ENCODE assay signal across 20 cellular contexts in the genomic region with DNA sequence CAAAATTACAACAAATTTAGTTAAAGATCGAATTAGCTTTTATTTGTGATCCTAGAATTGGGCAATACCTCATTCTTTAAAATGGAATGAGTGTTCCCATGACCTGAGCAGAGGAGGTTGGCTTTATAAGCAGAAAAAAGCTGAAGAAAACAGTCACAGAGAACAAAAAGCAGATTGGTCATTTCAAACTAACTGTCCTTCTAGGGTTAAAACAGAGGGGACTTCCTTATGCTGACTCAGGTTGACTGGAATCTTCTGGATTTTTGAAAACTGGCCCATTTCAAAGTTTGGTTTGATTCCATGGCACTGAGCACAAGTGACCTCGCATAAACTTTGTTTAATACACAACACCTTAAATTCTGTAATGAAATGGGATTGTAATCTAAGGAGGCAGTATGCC. TPM values are rescaled to one million over a fixed set of nuclear protein-coding genes. Genes with fewer than 3 reads are reported as not detected.
DNase-seq lines count a peak whose midpoint lies in the region; TF ChIP-seq lines count a peak whose summit lies in the region.
"Had no signal": no experiment of that assay in that cellular context is flagged by ENCODE, and none has a peak within 500 bp of the region (broad histone marks: within the 10 kb centered on the region; RNA-seq: fewer than 3 reads in every experiment).

No MANE protein-coding gene starts in this region.

- H3K36me3 ChIP-seq in breast epithelium, result no peaks in the 10 kb centered on the region
- H3K36me3 ChIP-seq in liver (ENCODE audit: control insufficient read depth in 4 of 4, insufficient read depth in 3 of 4, low read depth in 1 of 4, low read length in 3 of 4), result no peaks in the 10 kb centered on the region
- no peaks in the 10 kb centered on the region for H3K36me3 ChIP-seq in transverse colon
- H3K36me3 ChIP-seq: HAP-1 had no signal

- POLR2A ChIA-PET in MCF 10A (lab: Yijun Ruan, JAX), result interaction anchor here (0.8 to 1.0 kb wide), 2 partner anchors 10 to 15 kb away, joined by 3 to 4 read pairs; no protein-coding TSS in a partner anchor

- H3K9ac ChIP-seq in liver (ENCODE audit: low read depth in 1 of 2, low read length in 2 of 2), result no peak overlapping the region

- in situ Hi-C loops in transverse colon (cut with MboI; ENCODE audit: low pct_ligation_motif_present in 1 of 4, low pct_unique_long_range_greater_than_20kb in 1 of 4, low sequenced_read_pairs in 3 of 4), result no loop called here

- H3K4me1 ChIP-seq in breast epithelium (no peaks in the 10 kb centered on the region), liver (ENCODE audit: control insufficient read depth in 4 of 4, insufficient read depth in 4 of 4, low read length in 3 of 4) (peaks cover 12 to 44% (median 38%) of the 10 kb centered on the region in 4 donors), transverse colon (peaks cover 0 to 24% (median 15%) of the 10 kb centered on the region in 4 donors)
- H3K4me1 ChIP-seq: HAP-1 had no signal

- 30% methylated on average over 2 of the region's 2 CpGs for WGBS in liver
- 33 to 70% methylated on average over 1 to 2 of the region's 2 CpGs for WGBS in transverse colon (ENCODE audit: low coverage in 1 of 2), 2 donors

- TF ChIP-seq CTCF in breast epithelium (IDR thresholded peaks at IDR 0.05) (no peak), MCF 10A (IDR thresholded peaks at IDR 0.05; ENCODE audit: unreplicated experiment) (no peak), liver (IDR thresholded peaks at IDR 0.05; ENCODE audit: low read depth, low read length, missing input control) (no peak), transverse colon (IDR thresholded peaks at IDR 0.05) (no peak), CD14-positive monocyte (IDR thresholded peaks at IDR 0.05) (no peak)

- H3K4me1 Mint-ChIP-seq in MCF 10A (ENCODE audit: insufficient read depth, unreplicated experiment), result no peaks in the 10 kb centered on the region
- H3K4me1 Mint-ChIP-seq in CD14-positive monocyte, result no peaks in the 10 kb centered on the region

- H3K27ac ChIP-seq in breast epithelium, result peak overlapping the region; percentile 17 to 70
- H3K27ac ChIP-seq in caudate nucleus (ENCODE audit: low read depth, low read length), result peak overlapping the region; percentile 46
- H3K27ac ChIP-seq in liver (ENCODE audit: low read depth in 1 of 2, low read length in 2 of 2), result peak overlapping the region; percentile 25 to 34
- H3K27ac ChIP-seq in transverse colon, result peak overlapping the region in 3 of 4 donors; percentile 8 to 47 (median 24)
- H3K27ac ChIP-seq: 22Rv1, epithelial cell of prostate had no signal

- no peaks in the 10 kb centered on the region for H3K9me3 Mint-ChIP-seq in MCF 10A (ENCODE audit: unreplicated experiment)
- peaks cover 0 to 4% (median 1%) of the 10 kb centered on the region in 7 donors for H3K9me3 Mint-ChIP-seq in CD14-positive monocyte
- H3K9me3 Mint-ChIP-seq: activated T-cell treated with anti-CD3 and anti-CD28 coated beads, Interleukin-2, amount 50 U/mL, for 72 hours; IgD-negative memory B cell had no signal

- intact Hi-C loops in breast epithelium (cut with DNase I; ENCODE audit: low total_unique reads) (no loop called here), MCF 10A (cut with micrococcal nuclease) (no loop called here), transverse colon (cut with DNase I; ENCODE audit: low total_unique reads) (no loop called here), CD14-positive monocyte (cut with micrococcal nuclease) (no loop called here)

- CTCF ChIA-PET in MCF 10A (lab: Yijun Ruan, JAX), result interaction anchor here (1.0 to 1.5 kb wide), 4 partner anchors 15 to 82 kb away, joined by 3 to 4 read pairs (median 3); no protein-coding TSS in a partner anchor

- no peak for TF ChIP-seq RAD21 in liver (IDR thresholded peaks at IDR 0.05)

- H3K4me3 Mint-ChIP-seq in MCF 10A (ENCODE audit: unreplicated experiment) (no peak overlapping the region), CD14-positive monocyte (no peak overlapping the region)
- H3K4me3 Mint-ChIP-seq: activated T-cell treated with anti-CD3 and anti-CD28 coated beads, Interleukin-2, amount 50 U/mL, for 72 hours; IgD-negative memory B cell; naive thymus-derived CD4-positive, alpha-beta T cell had no signal

- BruUV-seq in MCF 10A (replicated peaks; lab: Mats Ljungman, UMichigan), result no TSS peak

- H3K36me3 Mint-ChIP-seq in MCF 10A (ENCODE audit: insufficient read depth, unreplicated experiment), result no peaks in the 10 kb centered on the region
- no peaks in the 10 kb centered on the region for H3K36me3 Mint-ChIP-seq in CD14-positive monocyte
- H3K36me3 Mint-ChIP-seq: IgD-negative memory B cell; naive thymus-derived CD4-positive, alpha-beta T cell had no signal

- H3K27me3 Mint-ChIP-seq in MCF 10A (ENCODE audit: insufficient read depth, unreplicated experiment) (peaks cover 31% of the 10 kb centered on the region), CD14-positive monocyte (ENCODE audit: low read depth in 3 of 3) (peaks cover 6 to 24% (median 22%) of the 10 kb centered on the region in 3 donors)

- no peak for TF ChIP-seq POLR2A in breast epithelium (IDR thresholded peaks at IDR 0.05)
- no peak for TF ChIP-seq POLR2A in transverse colon (IDR thresholded peaks at IDR 0.05)

- H3K4me3 ChIP-seq in breast epithelium (no peak overlapping the region), liver (ENCODE audit: low read depth in 1 of 3, low read length in 3 of 3) (no peak overlapping the region), transverse colon (no peak overlapping the region)
- H3K4me3 ChIP-seq: HAP-1 had no signal

- H3K27me3 ChIP-seq in breast epithelium (no peaks in the 10 kb centered on the region), liver (ENCODE audit: control insufficient read depth in 4 of 4, insufficient read depth in 4 of 4, low read length in 3 of 4) (no peaks in the 10 kb centered on the region), transverse colon (no peaks in the 10 kb centered on the region)

- H3K27ac Mint-ChIP-seq in MCF 10A (ENCODE audit: low read depth, unreplicated experiment) (no peak overlapping the region), CD14-positive monocyte (no peak overlapping the region)
- H3K27ac Mint-ChIP-seq: activated T-cell treated with anti-CD3 and anti-CD28 coated beads, Interleukin-2, amount 50 U/mL, for 72 hours; naive thymus-derived CD4-positive, alpha-beta T cell had no signal

- DNase-seq in breast epithelium (ENCODE audit: low spot score in 2 of 2) (no peak), MCF 10A (ENCODE audit: unreplicated experiment) (no peak), caudate nucleus (lab: John Stamatoyannopoulos, UW) (no peak), transverse colon (no peak), CD14-positive monocyte (ENCODE audit: low spot score) (no peak)
- no peak for DNase-seq in activated naive CD4-positive, alpha-beta T cell (lab: John Stamatoyannopoulos, UW)
- no peak for DNase-seq in activated T-cell treated with anti-CD3 and anti-CD28 coated beads, Interleukin-2, amount 50 U/mL, for 1 hour
- DNase-seq: activated T-cell treated with anti-CD3 and anti-CD28 coated beads, Interleukin-2, amount 50 U/mL, for 72 hours; cortex of kidney; hypothalamus; left colon; naive thymus-derived CD4-positive, alpha-beta T cell; NCI-H1048; NCI-H774; posterior cingulate gyrus had no signal

- TF ChIP-seq EP300 in transverse colon (IDR thresholded peaks at IDR 0.05; ENCODE audit: low read depth), result no peak

- H3K9me3 ChIP-seq in breast epithelium (no peaks in the 10 kb centered on the region), liver (ENCODE audit: control insufficient read depth in 4 of 4, low read length in 3 of 4) (no peaks in the 10 kb centered on the region), transverse colon (no peaks in the 10 kb centered on the region)
- H3K9me3 ChIP-seq: HAP-1 had no signal

TF ChIP-seq in liver, 16 proteins besides CTCF, POLR2A, EP300 and RAD21 (continues in another document):
- TF ChIP-seq FOXA2 (IDR thresholded peaks at IDR 0.05) (no peak), GABPA (IDR thresholded peaks at IDR 0.05 in 1 of 2, conservative IDR thresholded peaks at IDR 0.05 in 1 of 2) (no peak), HNF4A (conservative IDR thresholded peaks at IDR 0.05) (peak in 1 of 2 donors; percentile 31), EGR1 (IDR thresholded peaks at IDR 0.05; ENCODE audit: low read depth in 2 of 2) (no peak), RXRA (IDR thresholded peaks at IDR 0.05) (peak; percentile 57 to 58)
- TF ChIP-seq, protein P1, sequence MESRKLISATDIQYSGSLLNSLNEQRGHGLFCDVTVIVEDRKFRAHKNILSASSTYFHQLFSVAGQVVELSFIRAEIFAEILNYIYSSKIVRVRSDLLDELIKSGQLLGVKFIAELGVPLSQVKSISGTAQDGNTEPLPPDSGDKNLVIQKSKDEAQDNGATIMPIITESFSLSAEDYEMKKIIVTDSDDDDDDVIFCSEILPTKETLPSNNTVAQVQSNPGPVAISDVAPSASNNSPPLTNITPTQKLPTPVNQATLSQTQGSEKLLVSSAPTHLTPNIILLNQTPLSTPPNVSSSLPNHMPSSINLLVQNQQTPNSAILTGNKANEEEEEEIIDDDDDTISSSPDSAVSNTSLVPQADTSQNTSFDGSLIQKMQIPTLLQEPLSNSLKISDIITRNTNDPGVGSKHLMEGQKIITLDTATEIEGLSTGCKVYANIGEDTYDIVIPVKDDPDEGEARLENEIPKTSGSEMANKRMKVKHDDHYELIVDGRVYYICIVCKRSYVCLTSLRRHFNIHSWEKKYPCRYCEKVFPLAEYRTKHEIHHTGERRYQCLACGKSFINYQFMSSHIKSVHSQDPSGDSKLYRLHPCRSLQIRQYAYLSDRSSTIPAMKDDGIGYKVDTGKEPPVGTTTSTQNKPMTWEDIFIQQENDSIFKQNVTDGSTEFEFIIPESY (IDR thresholded peaks at IDR 0.05), result peak; percentile 24
- TF ChIP-seq, protein P2, sequence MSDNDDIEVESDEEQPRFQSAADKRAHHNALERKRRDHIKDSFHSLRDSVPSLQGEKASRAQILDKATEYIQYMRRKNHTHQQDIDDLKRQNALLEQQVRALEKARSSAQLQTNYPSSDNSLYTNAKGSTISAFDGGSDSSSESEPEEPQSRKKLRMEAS (IDR thresholded peaks at IDR 0.05), result peak; percentile 11

RNA-seq across cellular contexts. Expression of a gene that starts 17.6 kb away (rescaled TPM):
- total RNA-seq in breast epithelium, result 10 to 100 TPM in 2 of 3 donors, 1 to 10 TPM in 1; 1.6 to 19.5 (median 14.1) TPM
- 0.29 and 0.98 TPM in 2 replicates for total RNA-seq in MCF 10A (2022)
- total RNA-seq in liver, result 1 to 10 TPM in 1 of 2 donors, under 1 TPM in 1; 0.23 to 5.4 TPM
- polyA plus RNA-seq in liver, result 1 to 10 TPM in 1 of 2 donors, under 1 TPM in 1; 0.78 to 3.0 TPM
- 10 to 100 TPM; 11.3 to 48.8 (median 13.4) TPM for total RNA-seq in transverse colon
- polyA plus RNA-seq in CD14-positive monocyte, result not detected
- polyA plus RNA-seq: naive thymus-derived CD4-positive, alpha-beta T cell had no signal
